1 cellular context compared by ENCODE assay signal in the genomic region with DNA sequence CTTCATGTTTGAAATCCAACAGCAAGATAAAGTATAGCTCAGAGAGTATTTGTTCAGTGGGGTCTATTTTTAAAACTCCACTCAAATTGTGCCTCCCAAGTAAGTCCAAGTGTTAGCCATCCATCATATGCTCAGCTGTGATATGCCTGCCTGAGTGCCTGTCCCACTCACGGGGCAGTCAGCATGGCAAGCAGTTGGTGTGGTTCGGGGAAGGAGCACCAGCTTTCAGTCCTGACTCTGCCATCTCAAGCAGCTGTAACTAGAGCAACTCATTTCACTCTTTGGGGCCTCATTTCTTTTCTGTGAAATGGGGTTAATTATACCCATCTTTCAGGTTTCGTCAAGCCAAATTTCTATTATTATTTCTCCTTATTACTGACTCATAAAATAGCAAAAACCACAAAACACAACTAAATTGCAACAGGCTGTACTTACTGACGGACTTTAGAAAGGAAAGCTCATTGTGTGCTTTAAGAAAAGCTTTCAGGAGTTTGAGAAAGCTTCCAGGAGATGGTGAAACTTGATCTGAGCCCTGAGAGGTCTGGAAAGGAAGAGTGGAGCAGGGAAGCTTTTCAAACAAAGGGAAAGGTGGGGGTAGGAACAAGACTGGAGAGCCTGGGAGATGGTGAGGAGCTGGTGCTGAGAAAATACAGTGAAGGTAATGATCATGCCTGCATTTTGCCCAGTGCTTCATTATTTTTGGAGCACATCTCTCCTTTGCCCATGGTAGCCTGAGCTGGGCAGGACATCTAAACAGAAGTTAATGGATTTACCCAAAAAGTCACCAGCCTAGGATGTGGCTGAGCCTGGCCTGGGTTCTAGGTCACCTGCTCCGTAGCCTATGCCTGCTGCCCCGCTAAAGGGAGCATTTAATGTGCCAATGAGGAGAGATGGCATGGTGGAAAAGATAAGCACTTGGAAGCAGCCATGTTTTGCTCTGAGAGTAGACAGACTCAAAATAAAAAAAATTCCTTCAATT.
TF ChIP-seq lines count a peak whose summit lies in the region.

No MANE protein-coding gene starts in this region.

TF ChIP-seq in endothelial cell of umbilical vein, 7 proteins besides CTCF, POLR2A, EP300 and RAD21:
- no peak for TF ChIP-seq MYC (IDR thresholded peaks at IDR 0.05; ENCODE audit: low read depth, low read length)
- TF ChIP-seq EZH2 (IDR thresholded peaks at IDR 0.05; ENCODE audit: borderline replicate concordance, low read depth, low read length, severe bottlenecking): no peak
- no peak for TF ChIP-seq JUN (IDR thresholded peaks at IDR 0.05; ENCODE audit: borderline replicate concordance, insufficient read depth, insufficient read length, low read depth)
- TF ChIP-seq, protein P1, sequence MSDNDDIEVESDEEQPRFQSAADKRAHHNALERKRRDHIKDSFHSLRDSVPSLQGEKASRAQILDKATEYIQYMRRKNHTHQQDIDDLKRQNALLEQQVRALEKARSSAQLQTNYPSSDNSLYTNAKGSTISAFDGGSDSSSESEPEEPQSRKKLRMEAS (IDR thresholded peaks at IDR 0.05; ENCODE audit: insufficient read depth, insufficient read length): no peak
- no peak for TF ChIP-seq POLR2AphosphoS5 (IDR thresholded peaks at IDR 0.05; ENCODE audit: insufficient read depth, low read depth, low read length)
TF ChIP-seq in endothelial cell of umbilical vein: peak in this region for 0.
